ENCODE assay signal across 8 cellular contexts in the genomic region with DNA sequence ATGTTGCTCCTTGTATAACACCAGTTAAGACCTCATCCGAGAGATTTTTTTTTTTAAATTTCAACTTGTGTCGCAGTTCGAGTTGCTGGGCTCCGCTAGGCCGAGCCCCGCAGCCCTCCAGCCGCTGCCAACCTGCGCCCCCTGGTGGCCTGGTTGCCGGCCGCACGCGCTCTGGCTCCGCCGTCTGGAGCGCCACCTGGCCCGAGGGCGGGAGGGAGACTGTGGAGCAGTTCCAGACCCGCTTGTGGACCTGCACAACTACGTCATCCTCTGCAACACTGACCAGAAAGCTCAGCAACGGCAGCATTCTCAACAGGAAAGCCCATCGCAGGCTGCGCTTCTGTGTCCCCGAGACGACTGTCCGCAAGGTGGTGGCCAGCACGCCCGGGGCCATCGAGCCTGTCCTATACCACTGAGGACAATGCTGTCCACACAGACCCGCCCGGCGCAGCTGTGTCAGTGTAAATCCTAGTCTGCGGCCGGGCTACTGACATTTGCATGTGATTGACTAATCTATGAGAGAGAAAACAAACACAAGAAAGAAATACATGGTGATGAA.
DNase-seq lines count a peak whose midpoint lies in the region; ATAC-seq and TF ChIP-seq lines count a peak whose summit lies in the region.

No MANE protein-coding gene starts in this region.

- H3K27ac ChIP-seq in 22Rv1 (no peak overlapping the region), caudate nucleus (ENCODE audit: low read depth, low read length) (peak overlapping the region; percentile 64)

- ATAC-seq in GM18508 (IDR thresholded peaks at IDR 0.05; ENCODE audit: insufficient read depth, unreplicated experiment) (peak; percentile 78), HG03045 (IDR thresholded peaks at IDR 0.05; ENCODE audit: unreplicated experiment) (peak; percentile 98)

- peak; percentile 100 for TF ChIP-seq CTCF in 22Rv1 (IDR thresholded peaks at IDR 0.05)

- DNase-seq in NCI-H2196 (lab: John Stamatoyannopoulos, UW; ENCODE audit: unreplicated experiment) (peak; percentile 69), caudate nucleus (lab: John Stamatoyannopoulos, UW) (peak; percentile 1 to 90 (median 77)), iris pigment epithelial cell (ENCODE audit: low read depth) (peak; percentile 79)
- peak; percentile 70 to 76 (median 74) for DNase-seq in activated CD4-positive, CD25-positive, alpha-beta regulatory T cell (lab: John Stamatoyannopoulos, UW)
- peak; percentile 88 for DNase-seq in stimulated activated CD4-positive, alpha-beta T cell treated with anti-CD3 and anti-CD28 coated beads, Interleukin-12 subunit alpha, Interleukin-12 subunit beta, amount 100 ng/mL, for 4 hours
